Comparison of ENCODE assay signal across 16 cellular contexts in genomic region chr16:23506606-23506994, GRCh38. TPM values are rescaled to one million over a fixed set of nuclear protein-coding genes. Genes with fewer than 3 reads are reported as not detected.
DNase-seq lines count a peak whose midpoint lies in the region; ATAC-seq and TF ChIP-seq lines count a peak whose summit lies in the region.
"Had no signal": no experiment of that assay in that cellular context is flagged by ENCODE, and none has a peak within 500 bp of the region (broad histone marks: within the 10 kb centered on the region; RNA-seq: fewer than 3 reads in every experiment).

No MANE protein-coding gene starts in this region.

- peak overlapping the region in 3 of 5 experiments; percentile 37 to 64 (median 55) for H3K27ac Mint-ChIP-seq in brain
- H3K27ac Mint-ChIP-seq: activated CD4-positive, alpha-beta memory T cell treated with anti-CD3 and anti-CD28 coated beads, Interleukin-2, amount 10 ng/mL, durations not matched to agents 7 days and 5 days had no signal

- H3K9ac ChIP-seq in MM.1S (ENCODE audit: low read length) = no peak overlapping the region

- peak overlapping the region; percentile 53 to 71 (median 68) for H3K4me3 Mint-ChIP-seq in brain
- H3K4me3 Mint-ChIP-seq: activated CD4-positive, alpha-beta memory T cell treated with anti-CD3 and anti-CD28 coated beads, Interleukin-2, amount 10 ng/mL, durations not matched to agents 7 days and 5 days; activated T-cell treated with anti-CD3 and anti-CD28 coated beads, Interleukin-2, amount 50 U/mL, for 4 hours had no signal

- H3F3A ChIP-seq in DOHH2 (ENCODE audit: control insufficient read depth, insufficient read depth) = peaks cover 28% of the 10 kb centered on the region
- H3F3A ChIP-seq in MM.1S (ENCODE audit: insufficient read depth, low read length) = peaks cover 4% of the 10 kb centered on the region; the same call in 1 of the 2 replicates

- H3K9me3 ChIP-seq in DOHH2 (ENCODE audit: control insufficient read depth, insufficient read depth, low read length) (no peaks in the 10 kb centered on the region), MM.1S (replicated peaks; ENCODE audit: insufficient read depth, low read length) (no peaks in the 10 kb centered on the region)

- H3K9me2 ChIP-seq in DOHH2 (replicated peaks; ENCODE audit: control insufficient read depth, low read length) (no peaks in the 10 kb centered on the region), MM.1S (replicated peaks; ENCODE audit: insufficient read depth, low read length) (no peaks in the 10 kb centered on the region)

- no peak for TF ChIP-seq CTCF in DOHH2 (IDR thresholded peaks at IDR 0.05; ENCODE audit: low read depth, low read length, poor library complexity, severe bottlenecking)
- TF ChIP-seq CTCF in brain (conservative IDR thresholded peaks at IDR 0.05) = no peak
- no peak for TF ChIP-seq CTCF in retinal pigment epithelial cell (conservative IDR thresholded peaks at IDR 0.05; ENCODE audit: low read depth, low read length)
- TF ChIP-seq CTCF in MM.1S (IDR thresholded peaks at IDR 0.05; ENCODE audit: low read length) = no peak

- H3K27me3 Mint-ChIP-seq in brain = peaks cover 4% of the 10 kb centered on the region
- H3K27me3 Mint-ChIP-seq: activated CD4-positive, alpha-beta memory T cell treated with anti-CD3 and anti-CD28 coated beads, Interleukin-2, amount 10 ng/mL, durations not matched to agents 7 days and 5 days had no signal

- ATAC-seq in HG03196 (IDR thresholded peaks at IDR 0.05; ENCODE audit: unreplicated experiment) = no peak
- ATAC-seq: activated T-cell treated with anti-CD3 and anti-CD28 coated beads, Interleukin-2, amount 50 U/mL, for 4 hours; sciatic nerve had no signal

- H3K36me3 Mint-ChIP-seq in brain = peaks cover 29% of the 10 kb centered on the region

- H3K4me1 Mint-ChIP-seq in brain = peaks cover 75% of the 10 kb centered on the region

- H3K4me2 ChIP-seq in DOHH2 (ENCODE audit: low read length) (peak overlapping the region; percentile 100), MM.1S (ENCODE audit: low read depth, low read length) (no peak overlapping the region)

- H2AFZ ChIP-seq in MM.1S (ENCODE audit: low read length) = no peak overlapping the region

- H3K4me3 ChIP-seq in DOHH2 (ENCODE audit: low read length) = peak overlapping the region; percentile 88
- peak overlapping the region; percentile 99 for H3K4me3 ChIP-seq in retinal pigment epithelial cell (ENCODE audit: low read length)
- no peak overlapping the region for H3K4me3 ChIP-seq in MM.1S (ENCODE audit: low read length)

- peaks cover 67% of the 10 kb centered on the region for H3K4me1 ChIP-seq in DOHH2 (ENCODE audit: control insufficient read depth, low read length)
- H3K4me1 ChIP-seq in MM.1S (ENCODE audit: low read length) = 0 out of 2 replicates have a peak, but pooled peaks cover 5% of the 10 kb centered on the region

- peaks cover 0 to 6% (median 0%) of the 10 kb centered on the region in 5 experiments for H3K9me3 Mint-ChIP-seq in brain
- H3K9me3 Mint-ChIP-seq: activated CD4-positive, alpha-beta memory T cell treated with anti-CD3 and anti-CD28 coated beads, Interleukin-2, amount 10 ng/mL, durations not matched to agents 7 days and 5 days; activated T-cell treated with anti-CD3 and anti-CD28 coated beads, Interleukin-2, amount 50 U/mL, for 4 hours had no signal

- H3K36me3 ChIP-seq in DOHH2 (ENCODE audit: control insufficient read depth, low read length) (peaks cover 84% of the 10 kb centered on the region), MM.1S (replicated peaks; ENCODE audit: insufficient read depth, low read length) (no peaks in the 10 kb centered on the region)

- DNase-seq in NAMALWA (ENCODE audit: low spot score) = peak; percentile 80
- DNase-seq in retinal pigment epithelial cell (ENCODE audit: low read depth) = no peak
- DNase-seq in dedifferentiated amniotic fluid mesenchymal stem cell (ENCODE audit: extremely low spot score) = no peak
- no peak for DNase-seq in MM.1S
- DNase-seq: activated CD4-positive, alpha-beta memory T cell treated with anti-CD3 and anti-CD28 coated beads, Interleukin-2, amount 10 ng/mL, durations not matched to agents 7 days and 5 days; activated T-cell treated with anti-CD3 and anti-CD28 coated beads, Interleukin-2, amount 50 U/mL, for 4 hours; head of caudate nucleus; islet precursor cell; mammary epithelial cell; NCI-H1417 treated with DMSO at 0.1 percent for 48 hours; NCI-H774; substantia nigra had no signal

- peaks cover 94% of the 10 kb centered on the region for H3K79me2 ChIP-seq in DOHH2 (ENCODE audit: control insufficient read depth, low read length)
- H3K79me2 ChIP-seq in MM.1S (ENCODE audit: low read length) = peaks cover 89% of the 10 kb centered on the region

- H3K27me3 ChIP-seq in DOHH2 (ENCODE audit: control insufficient read depth, low read length) = no peaks in the 10 kb centered on the region; the same call in 1 of the 2 replicates
- H3K27me3 ChIP-seq in MM.1S (replicated peaks; ENCODE audit: insufficient read depth, low read length) = no peaks in the 10 kb centered on the region

- H3K27ac ChIP-seq in DOHH2 (ENCODE audit: low read depth, low read length) = peak overlapping the region; percentile 100
- H3K27ac ChIP-seq in MM.1S (ENCODE audit: low read length) = no peak overlapping the region

- H4K20me1 ChIP-seq in DOHH2 (ENCODE audit: control insufficient read depth, insufficient read depth, low read depth, low read length) = peaks cover 61% of the 10 kb centered on the region
- peaks cover 37% of the 10 kb centered on the region for H4K20me1 ChIP-seq in MM.1S (ENCODE audit: insufficient read depth, low read length)

RNA-seq across cellular contexts. Expression of gene GGA2, which starts 3.7 kb away (rescaled TPM):
- polyA plus RNA-seq in brain (ENCODE audit: insufficient read depth, low read depth, low replicate concordance) = 36.2 TPM

RNA-seq across cellular contexts. Expression of gene EARS2, which starts 50.5 kb away (rescaled TPM):
- 22.0 TPM for polyA plus RNA-seq in brain (ENCODE audit: insufficient read depth, low read depth, low replicate concordance)

RNA-seq across cellular contexts. Expression of gene UBFD1, which starts 50.9 kb away (rescaled TPM):
- polyA plus RNA-seq in brain (ENCODE audit: insufficient read depth, low read depth, low replicate concordance) = 37.8 TPM

RNA-seq across cellular contexts. Expression of gene COG7, which starts 53.6 kb away (rescaled TPM):
- 22.2 TPM for polyA plus RNA-seq in brain (ENCODE audit: insufficient read depth, low read depth, low replicate concordance)
